Comparison of ENCODE assay signal across 20 cellular contexts in genomic region chr10:12839349-12839927, GRCh38.
DNase-seq lines count a peak whose midpoint lies in the region; FAIRE-seq and TF ChIP-seq lines count a peak whose summit lies in the region.
"Had no signal": no experiment of that assay in that cellular context is flagged by ENCODE, and none has a peak within 500 bp of the region (broad histone marks: within the 10 kb centered on the region; RNA-seq: fewer than 3 reads in every experiment).

No MANE protein-coding gene starts in this region.

- 87% methylated on average over 21 of the region's 21 CpGs; no CpG with 5 or more reads in 1 of the 2 experiments for WGBS in H1 (ENCODE audit: extremely low coverage in 1 of 2, insufficient coverage in 1 of 2, insufficient read length in 1 of 2, insufficient replicate concordance in 2 of 2, low coverage in 1 of 2, low lambda C conversion rate in 2 of 2, missing lambda C conversion rate in 1 of 2), 2 experiments
- 87 to 94% (median 89%) methylated on average over 21 of the region's 21 CpGs for WGBS in spleen, 5 donors

- H3K9ac ChIP-seq in H1 (replicated peaks in 1 of 4; ENCODE audit: extremely low read depth in 1 of 4, low read depth in 3 of 4, low read length in 3 of 4) = no peak overlapping the region
- H3K9ac ChIP-seq: KMS-11 had no signal

- no peak overlapping the region for H4K8ac ChIP-seq in H1 (ENCODE audit: extremely low read depth, insufficient read depth, low read length)

- H3K27ac ChIP-seq in H1 (ENCODE audit: low read depth, low read length) = no peak overlapping the region
- H3K27ac ChIP-seq in spleen = peak overlapping the region in 4 of 8 donors; percentile 11 to 69 (median 48)
- H3K27ac ChIP-seq: KMS-11 had no signal

- no peak overlapping the region for H2AFZ ChIP-seq in H1 (ENCODE audit: low read length)

- no peaks in the 10 kb centered on the region for H3K27me3 ChIP-seq in H1 (replicated peaks in 1 of 4; ENCODE audit: control insufficient read depth in 3 of 4, extremely low read depth in 1 of 4, insufficient read depth in 3 of 4, low read length in 3 of 4)
- no peaks in the 10 kb centered on the region for H3K27me3 ChIP-seq in spleen (replicated peaks in 1 of 7)

- TF ChIP-seq RAD21 in H1 (IDR thresholded peaks at IDR 0.05 in 1 of 2, conservative IDR thresholded peaks at IDR 0.05 in 1 of 2; ENCODE audit: low read depth in 2 of 2, low read length in 2 of 2) = no peak

- H3K4me3 ChIP-seq in H1 (ENCODE audit: extremely low read depth in 1 of 4, insufficient read depth in 2 of 4, low read depth in 3 of 4, low read length in 4 of 4) = no peak overlapping the region
- no peak overlapping the region for H3K4me3 ChIP-seq in spleen

- H2BK12ac ChIP-seq in H1 (ENCODE audit: low read depth, low read length) = no peak overlapping the region

- no peak overlapping the region for H3K4me2 ChIP-seq in H1 (ENCODE audit: insufficient read depth in 1 of 2, low read depth in 2 of 2, low read length in 2 of 2)
- H3K4me2 ChIP-seq: KMS-11 had no signal

- H2BK15ac ChIP-seq in H1 (ENCODE audit: low read length) = no peak overlapping the region

- no peaks in the 10 kb centered on the region for H3K79me2 ChIP-seq in H1 (ENCODE audit: control insufficient read depth in 1 of 2, insufficient read depth in 2 of 2, low read length in 2 of 2)

- no peak overlapping the region for H2BK20ac ChIP-seq in H1 (ENCODE audit: low read length)

- H3K79me1 ChIP-seq in H1 (ENCODE audit: low read depth, low read length) = no peaks in the 10 kb centered on the region

- H3K36me3 ChIP-seq in H1 (ENCODE audit: control insufficient read depth in 2 of 4, insufficient read depth in 4 of 4, low read length in 3 of 4) = no peaks in the 10 kb centered on the region
- H3K36me3 ChIP-seq in spleen = no peaks in the 10 kb centered on the region

- DNase-seq in NCI-H146 (lab: John Stamatoyannopoulos, UW) = peak; percentile 9
- DNase-seq in NCI-H146 treated with DMSO at 0.1 percent for 48 hours (lab: John Stamatoyannopoulos, UW; ENCODE audit: unreplicated experiment) = no peak
- DNase-seq in H1 (ENCODE audit: low read depth in 1 of 2, low spot score in 2 of 2) = no peak
- DNase-seq in mesenteric fat pad (ENCODE audit: low spot score) = peak; percentile 74
- DNase-seq in spleen = peak; percentile 24
- no peak for DNase-seq in HUDEP-2 (lab: John Stamatoyannopoulos, UW; ENCODE audit: unreplicated experiment in 76 of 76)
- DNase-seq in activated CD4-positive, alpha-beta T cell treated with anti-CD3 and anti-CD28 coated beads, Interleukin-2, amount 50 U/mL, for 4 hours = no peak
- no peak for DNase-seq in activated T-cell treated with anti-CD3 and anti-CD28 coated beads, Interleukin-2, amount 50 U/mL, for 1 hour
- DNase-seq: 8988T, AML-193, DMS79, HCEC 1CT, IMR-90, NCI-H1092 treated with DMSO at 0.1 percent for 48 hours, NCI-H1436 treated with DMSO at 0.1 percent for 48 hours, NCI-H2029 treated with DMSO at 0.1 percent for 48 hours, NCI-H345, NCI-H524 treated with DMSO at 0.1 percent for 48 hours, NCI-H82 had no signal

- H2BK120ac ChIP-seq in H1 (replicated peaks; ENCODE audit: low read depth, low read length) = no peak overlapping the region

- no peak overlapping the region for H3K4ac ChIP-seq in H1 (replicated peaks; ENCODE audit: insufficient read length, low read depth, low read length)

- no peak for TF ChIP-seq EP300 in H1 (IDR thresholded peaks at IDR 0.05; ENCODE audit: borderline replicate concordance in 1 of 2, low read depth in 2 of 2, low read length in 2 of 2)

- no peaks in the 10 kb centered on the region for H4K20me1 ChIP-seq in H1 (replicated peaks in 1 of 2; ENCODE audit: control insufficient read depth in 1 of 2, insufficient read depth in 2 of 2, low read length in 2 of 2)

- H3K18ac ChIP-seq in H1 (ENCODE audit: extremely low read depth, low read length) = no peak overlapping the region

- H3K9me3 ChIP-seq in H1 (ENCODE audit: insufficient read depth in 2 of 2, low read depth in 1 of 2, low read length in 1 of 2) (no peaks in the 10 kb centered on the region), spleen (no peaks in the 10 kb centered on the region)

- peaks cover 0 to 4% (median 0%) of the 10 kb centered on the region in 4 experiments; a peak in 4 of 7 replicates for H3K4me1 ChIP-seq in H1 (replicated peaks in 1 of 4; ENCODE audit: control insufficient read depth in 3 of 4, insufficient read depth in 4 of 4, low read length in 3 of 4)
- peaks cover 0 to 30% (median 9%) of the 10 kb centered on the region in 6 donors for H3K4me1 ChIP-seq in spleen

- no peak for FAIRE-seq in H1 (lab: Jason Lieb, UNC)

- intact Hi-C loops in spleen (cut with DNase I; ENCODE audit: low total_unique reads) = no loop called here

- no peak overlapping the region for H3K14ac ChIP-seq in H1 (ENCODE audit: insufficient read length)

- CTCF ChIA-PET in H1 (lab: Charles Lee; ENCODE audit: partially characterized antibody) = interaction anchor here (0.6 to 4.8 kb wide), 10 partner anchors 9 to 129 kb away, joined by 3 to 38 read pairs (median 4); no protein-coding TSS in a partner anchor

- TF ChIP-seq POLR2A in H1 (IDR thresholded peaks at IDR 0.05; ENCODE audit: control extremely low read depth in 1 of 2, low read depth in 2 of 2, low read length in 2 of 2) (no peak), spleen (IDR thresholded peaks at IDR 0.05) (no peak)

- H2BK5ac ChIP-seq in H1 (ENCODE audit: low read depth, low read length) = no peak overlapping the region

- no peak overlapping the region for H2AK5ac ChIP-seq in H1 (ENCODE audit: low read depth, low read length)

- POLR2A ChIA-PET in H1 (lab: Charles Lee; ENCODE audit: partially characterized antibody) = no interaction called here

- H3K23ac ChIP-seq in H1 (ENCODE audit: insufficient read length) = no peak overlapping the region

- H3K56ac ChIP-seq in H1 (replicated peaks; ENCODE audit: insufficient read length, low read depth, low read length) = no peak overlapping the region

- TF ChIP-seq CTCF in H1 (IDR thresholded peaks at IDR 0.05; ENCODE audit: control extremely low read depth in 1 of 3, insufficient read depth in 1 of 3, low read depth in 1 of 3, low read length in 3 of 3) (no peak), spleen (IDR thresholded peaks at IDR 0.05 in 8 of 11, conservative IDR thresholded peaks at IDR 0.05 in 3 of 11) (no peak)

- H3K23me2 ChIP-seq in H1 (ENCODE audit: low read depth, low read length) = no peaks in the 10 kb centered on the region

- no peak overlapping the region for H4K91ac ChIP-seq in H1 (replicated peaks; ENCODE audit: insufficient read length, low read length)

- no peak overlapping the region for H4K5ac ChIP-seq in H1 (ENCODE audit: insufficient read length, low read depth, low read length)

TF ChIP-seq in H1, 55 proteins besides CTCF, POLR2A, EP300 and RAD21:
- TF ChIP-seq SRF (IDR thresholded peaks at IDR 0.05; ENCODE audit: low read depth, low read length) (no peak), CTBP2 (IDR thresholded peaks at IDR 0.05; ENCODE audit: borderline replicate concordance, insufficient read depth, insufficient read length, low read length) (no peak), POLR2AphosphoS5 (IDR thresholded peaks at IDR 0.05; ENCODE audit: low read depth, low read length) (no peak), KDM1A (IDR thresholded peaks at IDR 0.05; ENCODE audit: borderline replicate concordance, low read length) (peak; percentile 40; the same call in 1 of the 2 replicates), CBX5 (IDR thresholded peaks at IDR 0.05; ENCODE audit: low read depth, low read length) (no peak), MAX (IDR thresholded peaks at IDR 0.05) (no peak)

Comparison
In these comparisons a context has a peak if more than half of its experiments do, and no peak if none do; other contexts are left out.
1. DNase-seq: peak in NCI-H146 (single experiment), mesenteric fat pad (single experiment) and spleen (single experiment); none in NCI-H146 treated with DMSO at 0.1 percent for 48 hours (single experiment), H1 (0 of 2), HUDEP-2 (0 of 76), activated CD4-positive, alpha-beta T cell treated with anti-CD3 and anti-CD28 coated beads, Interleukin-2, amount 50 U/mL, for 4 hours (0 of 2) and activated T-cell treated with anti-CD3 and anti-CD28 coated beads, Interleukin-2, amount 50 U/mL, for 1 hour (single experiment).